ENCODE assay signal across 1 cellular context in genomic region chr2:8126783-8127182, GRCh38.
TF ChIP-seq lines count a peak whose summit lies in the region.

No MANE protein-coding gene starts in this region.

TF ChIP-seq in HepG2, 621 proteins besides CTCF, POLR2A, EP300 and RAD21 (continued from another document and continues in another):
- TF ChIP-seq, protein P1, sequence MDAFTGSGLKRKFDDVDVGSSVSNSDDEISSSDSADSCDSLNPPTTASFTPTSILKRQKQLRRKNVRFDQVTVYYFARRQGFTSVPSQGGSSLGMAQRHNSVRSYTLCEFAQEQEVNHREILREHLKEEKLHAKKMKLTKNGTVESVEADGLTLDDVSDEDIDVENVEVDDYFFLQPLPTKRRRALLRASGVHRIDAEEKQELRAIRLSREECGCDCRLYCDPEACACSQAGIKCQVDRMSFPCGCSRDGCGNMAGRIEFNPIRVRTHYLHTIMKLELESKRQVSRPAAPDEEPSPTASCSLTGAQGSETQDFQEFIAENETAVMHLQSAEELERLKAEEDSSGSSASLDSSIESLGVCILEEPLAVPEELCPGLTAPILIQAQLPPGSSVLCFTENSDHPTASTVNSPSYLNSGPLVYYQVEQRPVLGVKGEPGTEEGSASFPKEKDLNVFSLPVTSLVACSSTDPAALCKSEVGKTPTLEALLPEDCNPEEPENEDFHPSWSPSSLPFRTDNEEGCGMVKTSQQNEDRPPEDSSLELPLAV (CRISPR knock-in tag; conservative IDR thresholded peaks at IDR 0.05; ENCODE audit: low read depth) = no peak
- TF ChIP-seq HDAC6 (IDR thresholded peaks at IDR 0.05; ENCODE audit: low read depth, low read length) (no peak), KLF15 (CRISPR knock-in tag; IDR thresholded peaks at IDR 0.05; ENCODE audit: borderline replicate concordance) (no peak), UBTF (CRISPR knock-in tag; IDR thresholded peaks at IDR 0.05) (no peak), THAP11 (CRISPR knock-in tag; IDR thresholded peaks at IDR 0.05) (peak; percentile 27; the same call in 1 of the 2 replicates), GTF3A (CRISPR knock-in tag; conservative IDR thresholded peaks at IDR 0.05) (no peak), ZBTB40 (IDR thresholded peaks at IDR 0.05) (no peak), ZBTB40 (CRISPR knock-in tag; IDR thresholded peaks at IDR 0.05) (peak; percentile 64; the same call in 1 of the 2 replicates), ZNF670 (CRISPR knock-in tag; IDR thresholded peaks at IDR 0.05; ENCODE audit: borderline replicate concordance) (no peak; the same call in 1 of the 2 replicates), MEIS2 (CRISPR knock-in tag; IDR thresholded peaks at IDR 0.05) (peak; percentile 63; the same call in 1 of the 2 replicates), ZFP82 (CRISPR knock-in tag; IDR thresholded peaks at IDR 0.05; ENCODE audit: borderline replicate concordance) (no peak), NONO (IDR thresholded peaks at IDR 0.05) (no peak), NONO (CRISPR knock-in tag; conservative IDR thresholded peaks at IDR 0.05) (no peak), SIX1 (CRISPR knock-in tag; IDR thresholded peaks at IDR 0.05; ENCODE audit: borderline replicate concordance) (no peak), SUZ12 (IDR thresholded peaks at IDR 0.05; ENCODE audit: low read depth, low read length) (no peak), TBP (CRISPR knock-in tag; IDR thresholded peaks at IDR 0.05) (no peak), GRHL1 (CRISPR knock-in tag; conservative IDR thresholded peaks at IDR 0.05) (no peak), ZNF205 (CRISPR knock-in tag; IDR thresholded peaks at IDR 0.05) (no peak), ZNF446 (CRISPR knock-in tag; IDR thresholded peaks at IDR 0.05) (no peak), ATF7-NPFF (CRISPR knock-in tag; IDR thresholded peaks at IDR 0.05; ENCODE audit: low read depth) (no peak)
- TF ChIP-seq, protein P2, sequence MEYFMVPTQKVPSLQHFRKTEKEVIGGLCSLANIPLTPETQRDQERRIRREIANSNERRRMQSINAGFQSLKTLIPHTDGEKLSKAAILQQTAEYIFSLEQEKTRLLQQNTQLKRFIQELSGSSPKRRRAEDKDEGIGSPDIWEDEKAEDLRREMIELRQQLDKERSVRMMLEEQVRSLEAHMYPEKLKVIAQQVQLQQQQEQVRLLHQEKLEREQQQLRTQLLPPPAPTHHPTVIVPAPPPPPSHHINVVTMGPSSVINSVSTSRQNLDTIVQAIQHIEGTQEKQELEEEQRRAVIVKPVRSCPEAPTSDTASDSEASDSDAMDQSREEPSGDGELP (IDR thresholded peaks at IDR 0.05; ENCODE audit: borderline replicate concordance, low read depth) = 0 out of 2 replicates have a peak, but pooled peaks have one; percentile 26
- TF ChIP-seq, protein P3, sequence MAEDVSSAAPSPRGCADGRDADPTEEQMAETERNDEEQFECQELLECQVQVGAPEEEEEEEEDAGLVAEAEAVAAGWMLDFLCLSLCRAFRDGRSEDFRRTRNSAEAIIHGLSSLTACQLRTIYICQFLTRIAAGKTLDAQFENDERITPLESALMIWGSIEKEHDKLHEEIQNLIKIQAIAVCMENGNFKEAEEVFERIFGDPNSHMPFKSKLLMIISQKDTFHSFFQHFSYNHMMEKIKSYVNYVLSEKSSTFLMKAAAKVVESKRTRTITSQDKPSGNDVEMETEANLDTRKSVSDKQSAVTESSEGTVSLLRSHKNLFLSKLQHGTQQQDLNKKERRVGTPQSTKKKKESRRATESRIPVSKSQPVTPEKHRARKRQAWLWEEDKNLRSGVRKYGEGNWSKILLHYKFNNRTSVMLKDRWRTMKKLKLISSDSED (CRISPR knock-in tag; IDR thresholded peaks at IDR 0.05) = no peak
- TF ChIP-seq, protein P4, sequence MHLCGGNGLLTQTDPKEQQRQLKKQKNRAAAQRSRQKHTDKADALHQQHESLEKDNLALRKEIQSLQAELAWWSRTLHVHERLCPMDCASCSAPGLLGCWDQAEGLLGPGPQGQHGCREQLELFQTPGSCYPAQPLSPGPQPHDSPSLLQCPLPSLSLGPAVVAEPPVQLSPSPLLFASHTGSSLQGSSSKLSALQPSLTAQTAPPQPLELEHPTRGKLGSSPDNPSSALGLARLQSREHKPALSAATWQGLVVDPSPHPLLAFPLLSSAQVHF (CRISPR knock-in tag; IDR thresholded peaks at IDR 0.05) = 0 out of 2 replicates have a peak, but pooled peaks have one; percentile 8
- TF ChIP-seq, protein P5, sequence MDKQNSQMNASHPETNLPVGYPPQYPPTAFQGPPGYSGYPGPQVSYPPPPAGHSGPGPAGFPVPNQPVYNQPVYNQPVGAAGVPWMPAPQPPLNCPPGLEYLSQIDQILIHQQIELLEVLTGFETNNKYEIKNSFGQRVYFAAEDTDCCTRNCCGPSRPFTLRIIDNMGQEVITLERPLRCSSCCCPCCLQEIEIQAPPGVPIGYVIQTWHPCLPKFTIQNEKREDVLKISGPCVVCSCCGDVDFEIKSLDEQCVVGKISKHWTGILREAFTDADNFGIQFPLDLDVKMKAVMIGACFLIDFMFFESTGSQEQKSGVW (CRISPR knock-in tag; IDR thresholded peaks at IDR 0.05; ENCODE audit: borderline replicate concordance) = no peak
- TF ChIP-seq, protein P6, sequence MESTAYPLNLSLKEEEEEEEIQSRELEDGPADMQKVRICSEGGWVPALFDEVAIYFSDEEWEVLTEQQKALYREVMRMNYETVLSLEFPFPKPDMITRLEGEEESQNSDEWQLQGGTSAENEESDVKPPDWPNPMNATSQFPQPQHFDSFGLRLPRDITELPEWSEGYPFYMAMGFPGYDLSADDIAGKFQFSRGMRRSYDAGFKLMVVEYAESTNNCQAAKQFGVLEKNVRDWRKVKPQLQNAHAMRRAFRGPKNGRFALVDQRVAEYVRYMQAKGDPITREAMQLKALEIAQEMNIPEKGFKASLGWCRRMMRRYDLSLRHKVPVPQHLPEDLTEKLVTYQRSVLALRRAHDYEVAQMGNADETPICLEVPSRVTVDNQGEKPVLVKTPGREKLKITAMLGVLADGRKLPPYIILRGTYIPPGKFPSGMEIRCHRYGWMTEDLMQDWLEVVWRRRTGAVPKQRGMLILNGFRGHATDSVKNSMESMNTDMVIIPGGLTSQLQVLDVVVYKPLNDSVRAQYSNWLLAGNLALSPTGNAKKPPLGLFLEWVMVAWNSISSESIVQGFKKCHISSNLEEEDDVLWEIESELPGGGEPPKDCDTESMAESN (CRISPR knock-in tag; conservative IDR thresholded peaks at IDR 0.05) = no peak
- TF ChIP-seq, protein P7, sequence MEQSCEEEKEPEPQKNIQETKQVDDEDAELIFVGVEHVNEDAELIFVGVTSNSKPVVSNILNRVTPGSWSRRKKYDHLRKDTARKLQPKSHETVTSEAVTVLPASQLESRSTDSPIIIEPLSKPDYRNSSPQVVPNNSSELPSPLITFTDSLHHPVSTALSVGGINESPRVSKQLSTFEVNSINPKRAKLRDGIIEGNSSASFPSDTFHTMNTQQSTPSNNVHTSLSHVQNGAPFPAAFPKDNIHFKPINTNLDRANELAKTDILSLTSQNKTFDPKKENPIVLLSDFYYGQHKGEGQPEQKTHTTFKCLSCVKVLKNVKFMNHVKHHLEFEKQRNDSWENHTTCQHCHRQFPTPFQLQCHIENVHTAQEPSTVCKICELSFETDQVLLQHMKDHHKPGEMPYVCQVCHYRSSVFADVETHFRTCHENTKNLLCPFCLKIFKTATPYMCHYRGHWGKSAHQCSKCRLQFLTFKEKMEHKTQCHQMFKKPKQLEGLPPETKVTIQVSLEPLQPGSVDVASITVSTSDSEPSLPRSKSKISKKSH (CRISPR knock-in tag; IDR thresholded peaks at IDR 0.05; ENCODE audit: borderline replicate concordance) = no peak
- TF ChIP-seq, protein P8, sequence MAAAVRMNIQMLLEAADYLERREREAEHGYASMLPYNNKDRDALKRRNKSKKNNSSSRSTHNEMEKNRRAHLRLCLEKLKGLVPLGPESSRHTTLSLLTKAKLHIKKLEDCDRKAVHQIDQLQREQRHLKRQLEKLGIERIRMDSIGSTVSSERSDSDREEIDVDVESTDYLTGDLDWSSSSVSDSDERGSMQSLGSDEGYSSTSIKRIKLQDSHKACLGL (CRISPR knock-in tag; IDR thresholded peaks at IDR 0.05) = no peak
- TF ChIP-seq, protein P9, sequence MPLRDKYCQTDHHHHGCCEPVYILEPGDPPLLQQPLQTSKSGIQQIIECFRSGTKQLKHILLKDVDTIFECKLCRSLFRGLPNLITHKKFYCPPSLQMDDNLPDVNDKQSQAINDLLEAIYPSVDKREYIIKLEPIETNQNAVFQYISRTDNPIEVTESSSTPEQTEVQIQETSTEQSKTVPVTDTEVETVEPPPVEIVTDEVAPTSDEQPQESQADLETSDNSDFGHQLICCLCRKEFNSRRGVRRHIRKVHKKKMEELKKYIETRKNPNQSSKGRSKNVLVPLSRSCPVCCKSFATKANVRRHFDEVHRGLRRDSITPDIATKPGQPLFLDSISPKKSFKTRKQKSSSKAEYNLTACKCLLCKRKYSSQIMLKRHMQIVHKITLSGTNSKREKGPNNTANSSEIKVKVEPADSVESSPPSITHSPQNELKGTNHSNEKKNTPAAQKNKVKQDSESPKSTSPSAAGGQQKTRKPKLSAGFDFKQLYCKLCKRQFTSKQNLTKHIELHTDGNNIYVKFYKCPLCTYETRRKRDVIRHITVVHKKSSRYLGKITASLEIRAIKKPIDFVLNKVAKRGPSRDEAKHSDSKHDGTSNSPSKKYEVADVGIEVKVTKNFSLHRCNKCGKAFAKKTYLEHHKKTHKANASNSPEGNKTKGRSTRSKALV (CRISPR knock-in tag; IDR thresholded peaks at IDR 0.05) = no peak
